1 cellular context compared by ENCODE assay signal in genomic region chr19:39412100-39412866, GRCh38.
TF ChIP-seq lines count a peak whose summit lies in the region.

TSS of gene PLEKHG2 (plus strand) at chr19:39412669. CDS start at chr19:39414087, 1,418 bp downstream.

TF ChIP-seq in HepG2, 621 proteins besides CTCF, POLR2A, EP300 and RAD21 (continued from another document and continues in another):
- TF ChIP-seq, protein P1, sequence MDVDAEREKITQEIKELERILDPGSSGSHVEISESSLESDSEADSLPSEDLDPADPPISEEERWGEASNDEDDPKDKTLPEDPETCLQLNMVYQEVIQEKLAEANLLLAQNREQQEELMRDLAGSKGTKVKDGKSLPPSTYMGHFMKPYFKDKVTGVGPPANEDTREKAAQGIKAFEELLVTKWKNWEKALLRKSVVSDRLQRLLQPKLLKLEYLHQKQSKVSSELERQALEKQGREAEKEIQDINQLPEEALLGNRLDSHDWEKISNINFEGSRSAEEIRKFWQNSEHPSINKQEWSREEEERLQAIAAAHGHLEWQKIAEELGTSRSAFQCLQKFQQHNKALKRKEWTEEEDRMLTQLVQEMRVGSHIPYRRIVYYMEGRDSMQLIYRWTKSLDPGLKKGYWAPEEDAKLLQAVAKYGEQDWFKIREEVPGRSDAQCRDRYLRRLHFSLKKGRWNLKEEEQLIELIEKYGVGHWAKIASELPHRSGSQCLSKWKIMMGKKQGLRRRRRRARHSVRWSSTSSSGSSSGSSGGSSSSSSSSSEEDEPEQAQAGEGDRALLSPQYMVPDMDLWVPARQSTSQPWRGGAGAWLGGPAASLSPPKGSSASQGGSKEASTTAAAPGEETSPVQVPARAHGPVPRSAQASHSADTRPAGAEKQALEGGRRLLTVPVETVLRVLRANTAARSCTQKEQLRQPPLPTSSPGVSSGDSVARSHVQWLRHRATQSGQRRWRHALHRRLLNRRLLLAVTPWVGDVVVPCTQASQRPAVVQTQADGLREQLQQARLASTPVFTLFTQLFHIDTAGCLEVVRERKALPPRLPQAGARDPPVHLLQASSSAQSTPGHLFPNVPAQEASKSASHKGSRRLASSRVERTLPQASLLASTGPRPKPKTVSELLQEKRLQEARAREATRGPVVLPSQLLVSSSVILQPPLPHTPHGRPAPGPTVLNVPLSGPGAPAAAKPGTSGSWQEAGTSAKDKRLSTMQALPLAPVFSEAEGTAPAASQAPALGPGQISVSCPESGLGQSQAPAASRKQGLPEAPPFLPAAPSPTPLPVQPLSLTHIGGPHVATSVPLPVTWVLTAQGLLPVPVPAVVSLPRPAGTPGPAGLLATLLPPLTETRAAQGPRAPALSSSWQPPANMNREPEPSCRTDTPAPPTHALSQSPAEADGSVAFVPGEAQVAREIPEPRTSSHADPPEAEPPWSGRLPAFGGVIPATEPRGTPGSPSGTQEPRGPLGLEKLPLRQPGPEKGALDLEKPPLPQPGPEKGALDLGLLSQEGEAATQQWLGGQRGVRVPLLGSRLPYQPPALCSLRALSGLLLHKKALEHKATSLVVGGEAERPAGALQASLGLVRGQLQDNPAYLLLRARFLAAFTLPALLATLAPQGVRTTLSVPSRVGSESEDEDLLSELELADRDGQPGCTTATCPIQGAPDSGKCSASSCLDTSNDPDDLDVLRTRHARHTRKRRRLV (CRISPR knock-in tag; IDR thresholded peaks at IDR 0.05), result peak; percentile 98
- TF ChIP-seq CC2D1A (CRISPR knock-in tag; IDR thresholded peaks at IDR 0.05) (no peak), FUBP1 (CRISPR knock-in tag; IDR thresholded peaks at IDR 0.05; ENCODE audit: borderline replicate concordance) (no peak), HNF4G (IDR thresholded peaks at IDR 0.05; ENCODE audit: borderline replicate concordance, low read depth, low read length) (peak; percentile 38; the same call in 1 of the 2 replicates), HNF4G (CRISPR knock-in tag; IDR thresholded peaks at IDR 0.05; ENCODE audit: borderline replicate concordance, low read depth) (no peak), HNRNPL (IDR thresholded peaks at IDR 0.05; ENCODE audit: low read depth, low read length) (peak; percentile 36; the same call in 1 of the 2 replicates), ADNP (CRISPR knock-in tag; IDR thresholded peaks at IDR 0.05) (0 out of 2 replicates have a peak, but pooled peaks have one; percentile 61), HDAC1 (CRISPR knock-in tag; IDR thresholded peaks at IDR 0.05) (peak; percentile 17; the same call in 1 of the 2 replicates), SP4 (CRISPR knock-in tag; IDR thresholded peaks at IDR 0.05) (peak; percentile 91), ZNF136 (CRISPR knock-in tag; IDR thresholded peaks at IDR 0.05; ENCODE audit: low read depth) (no peak), NBN (conservative IDR thresholded peaks at IDR 0.05) (no peak), ZFY (CRISPR knock-in tag; IDR thresholded peaks at IDR 0.05) (peak; percentile 6; the same call in 1 of the 2 replicates), SMYD3 (CRISPR knock-in tag; IDR thresholded peaks at IDR 0.05) (no peak), PBX3 (CRISPR knock-in tag; IDR thresholded peaks at IDR 0.05; ENCODE audit: borderline replicate concordance) (no peak), U2AF2 (IDR thresholded peaks at IDR 0.05; ENCODE audit: low read depth, low read length) (no peak), CEBPB (IDR thresholded peaks at IDR 0.05; ENCODE audit: borderline replicate concordance, low read depth, low read length) (peak; percentile 94), ZNF24 (IDR thresholded peaks at IDR 0.05) (peak; percentile 95), CREB3 (CRISPR knock-in tag; IDR thresholded peaks at IDR 0.05) (no peak), ETV5 (CRISPR knock-in tag; IDR thresholded peaks at IDR 0.05; ENCODE audit: borderline replicate concordance) (peak; percentile 98), SIN3A (IDR thresholded peaks at IDR 0.05; ENCODE audit: borderline replicate concordance, low read depth, low read length) (no peak), ZNF343 (CRISPR knock-in tag; IDR thresholded peaks at IDR 0.05) (peak; percentile 69; the same call in 1 of the 2 replicates), REPIN1 (CRISPR knock-in tag; IDR thresholded peaks at IDR 0.05; ENCODE audit: borderline replicate concordance, low read depth) (no peak), PAWR (CRISPR knock-in tag; IDR thresholded peaks at IDR 0.05; ENCODE audit: borderline replicate concordance) (no peak), NONO (IDR thresholded peaks at IDR 0.05) (no peak), NONO (CRISPR knock-in tag; conservative IDR thresholded peaks at IDR 0.05) (peak; percentile 81), RFXANK (CRISPR knock-in tag; IDR thresholded peaks at IDR 0.05) (0 out of 2 replicates have a peak, but pooled peaks have one; percentile 78), ZNF276 (CRISPR knock-in tag; IDR thresholded peaks at IDR 0.05; ENCODE audit: low read depth) (no peak), ELF4 (CRISPR knock-in tag; IDR thresholded peaks at IDR 0.05; ENCODE audit: borderline replicate concordance) (peak; percentile 85; the same call in 1 of the 2 replicates), ZBTB42 (CRISPR knock-in tag; IDR thresholded peaks at IDR 0.05) (peak; percentile 84; the same call in 1 of the 2 replicates), ELF1 (CRISPR knock-in tag; IDR thresholded peaks at IDR 0.05) (peak; percentile 93), MTA3 (CRISPR knock-in tag; IDR thresholded peaks at IDR 0.05) (no peak), CEBPZ (IDR thresholded peaks at IDR 0.05; ENCODE audit: low read length) (no peak), LCORL (IDR thresholded peaks at IDR 0.05) (no peak), LCORL (CRISPR knock-in tag; IDR thresholded peaks at IDR 0.05) (peak; percentile 17; the same call in 1 of the 2 replicates), SPEN (CRISPR knock-in tag; IDR thresholded peaks at IDR 0.05; ENCODE audit: low read depth) (peak; percentile 61), ZNF143 (CRISPR knock-in tag; IDR thresholded peaks at IDR 0.05) (no peak), KDM2A (CRISPR knock-in tag; IDR thresholded peaks at IDR 0.05; ENCODE audit: borderline replicate concordance, low read depth) (peak; percentile 73), ZNF34 (CRISPR knock-in tag; IDR thresholded peaks at IDR 0.05; ENCODE audit: borderline replicate concordance) (no peak; the same call in 1 of the 2 replicates), ZNF33B (CRISPR knock-in tag; IDR thresholded peaks at IDR 0.05) (no peak), ZSCAN29 (CRISPR knock-in tag; conservative IDR thresholded peaks at IDR 0.05) (0 out of 2 replicates have a peak, but pooled peaks have one; percentile 28), TSC22D2 (CRISPR knock-in tag; IDR thresholded peaks at IDR 0.05; ENCODE audit: borderline replicate concordance) (peak; percentile 35; the same call in 1 of the 2 replicates), SMAD9 (CRISPR knock-in tag; IDR thresholded peaks at IDR 0.05) (no peak), SRSF9 (IDR thresholded peaks at IDR 0.05; ENCODE audit: borderline replicate concordance, insufficient read depth, low read depth, low read length, poor library complexity, severe bottlenecking) (no peak), RBAK (CRISPR knock-in tag; IDR thresholded peaks at IDR 0.05) (no peak)
- TF ChIP-seq, protein P2, sequence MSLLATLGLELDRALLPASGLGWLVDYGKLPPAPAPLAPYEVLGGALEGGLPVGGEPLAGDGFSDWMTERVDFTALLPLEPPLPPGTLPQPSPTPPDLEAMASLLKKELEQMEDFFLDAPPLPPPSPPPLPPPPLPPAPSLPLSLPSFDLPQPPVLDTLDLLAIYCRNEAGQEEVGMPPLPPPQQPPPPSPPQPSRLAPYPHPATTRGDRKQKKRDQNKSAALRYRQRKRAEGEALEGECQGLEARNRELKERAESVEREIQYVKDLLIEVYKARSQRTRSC (CRISPR knock-in tag; IDR thresholded peaks at IDR 0.05; ENCODE audit: low read depth), result 0 out of 2 replicates have a peak, but pooled peaks have one; percentile 76
- TF ChIP-seq, protein P3, sequence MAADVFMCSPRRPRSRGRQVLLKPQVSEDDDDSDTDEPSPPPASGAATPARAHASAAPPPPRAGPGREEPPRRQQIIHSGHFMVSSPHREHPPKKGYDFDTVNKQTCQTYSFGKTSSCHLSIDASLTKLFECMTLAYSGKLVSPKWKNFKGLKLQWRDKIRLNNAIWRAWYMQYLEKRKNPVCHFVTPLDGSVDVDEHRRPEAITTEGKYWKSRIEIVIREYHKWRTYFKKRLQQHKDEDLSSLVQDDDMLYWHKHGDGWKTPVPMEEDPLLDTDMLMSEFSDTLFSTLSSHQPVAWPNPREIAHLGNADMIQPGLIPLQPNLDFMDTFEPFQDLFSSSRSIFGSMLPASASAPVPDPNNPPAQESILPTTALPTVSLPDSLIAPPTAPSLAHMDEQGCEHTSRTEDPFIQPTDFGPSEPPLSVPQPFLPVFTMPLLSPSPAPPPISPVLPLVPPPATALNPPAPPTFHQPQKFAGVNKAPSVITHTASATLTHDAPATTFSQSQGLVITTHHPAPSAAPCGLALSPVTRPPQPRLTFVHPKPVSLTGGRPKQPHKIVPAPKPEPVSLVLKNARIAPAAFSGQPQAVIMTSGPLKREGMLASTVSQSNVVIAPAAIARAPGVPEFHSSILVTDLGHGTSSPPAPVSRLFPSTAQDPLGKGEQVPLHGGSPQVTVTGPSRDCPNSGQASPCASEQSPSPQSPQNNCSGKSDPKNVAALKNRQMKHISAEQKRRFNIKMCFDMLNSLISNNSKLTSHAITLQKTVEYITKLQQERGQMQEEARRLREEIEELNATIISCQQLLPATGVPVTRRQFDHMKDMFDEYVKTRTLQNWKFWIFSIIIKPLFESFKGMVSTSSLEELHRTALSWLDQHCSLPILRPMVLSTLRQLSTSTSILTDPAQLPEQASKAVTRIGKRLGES (CRISPR knock-in tag; IDR thresholded peaks at IDR 0.05; ENCODE audit: borderline replicate concordance), result no peak
